Comparison of ENCODE assay signal across 24 cellular contexts in genomic region chr4:1407657-1408333, GRCh38. TPM values are rescaled to one million over a fixed set of nuclear protein-coding genes. Genes with fewer than 3 reads are reported as not detected.
DNase-seq lines count a peak whose midpoint lies in the region; ATAC-seq, FAIRE-seq and TF ChIP-seq lines count a peak whose summit lies in the region.
"Had no signal": no experiment of that assay in that cellular context is flagged by ENCODE, and none has a peak within 500 bp of the region (broad histone marks: within the 10 kb centered on the region; RNA-seq: fewer than 3 reads in every experiment).

No MANE protein-coding gene starts in this region.

- no peak for FAIRE-seq in H1 (lab: Jason Lieb, UNC)
- FAIRE-seq: colon, endometrium had no signal

- no peak overlapping the region for H4K8ac ChIP-seq in H9 (replicated peaks; ENCODE audit: insufficient read length, low read depth, low read length)
- no peak overlapping the region for H4K8ac ChIP-seq in H1 (ENCODE audit: extremely low read depth, insufficient read depth, low read length)

- H3K4me1 Mint-ChIP-seq in activated naive CD8-positive, alpha-beta T cell treated with anti-CD3 and anti-CD28 coated beads, Interleukin-2, amount 10 ng/mL, durations not matched to agents 7 days and 5 days, result peaks cover 7% of the 10 kb centered on the region
- H3K4me1 Mint-ChIP-seq in activated naive CD8-positive, alpha-beta T cell treated with anti-CD3 and anti-CD28 coated beads for 36 hours, result no peaks in the 10 kb centered on the region
- peaks cover 4 to 15% of the 10 kb centered on the region in 2 experiments; a peak in 3 of 4 replicates for H3K4me1 Mint-ChIP-seq in H9
- H3K4me1 Mint-ChIP-seq: nephron had no signal

- no CpG with 5 or more reads among the region's 53 CpGs for WGBS in H9 (ENCODE audit: extremely low coverage, insufficient read length, low lambda C conversion rate)
- WGBS in H1 (ENCODE audit: extremely low coverage in 1 of 2, insufficient coverage in 1 of 2, insufficient read length in 1 of 2, insufficient replicate concordance in 2 of 2, low coverage in 1 of 2, low lambda C conversion rate in 2 of 2, missing lambda C conversion rate in 1 of 2), 2 experiments, result 11% methylated on average over 24 of the region's 53 CpGs; no CpG with 5 or more reads in 1 of the 2 experiments

- H2BK20ac ChIP-seq in H9 (ENCODE audit: low read depth, low read length, poor library complexity, severe bottlenecking) (no peak overlapping the region), H1 (ENCODE audit: low read length) (no peak overlapping the region)

- peaks cover 3% of the 10 kb centered on the region for H3K9me3 Mint-ChIP-seq in activated naive CD8-positive, alpha-beta T cell treated with anti-CD3 and anti-CD28 coated beads, Interleukin-2, amount 10 ng/mL, durations not matched to agents 7 days and 5 days
- H3K9me3 Mint-ChIP-seq in activated naive CD8-positive, alpha-beta T cell treated with anti-CD3 and anti-CD28 coated beads for 36 hours, result no peaks in the 10 kb centered on the region
- peaks cover 0 to 2% of the 10 kb centered on the region in 2 experiments; a peak in 2 of 5 replicates for H3K9me3 Mint-ChIP-seq in H9

- H3K56ac ChIP-seq in H9 (ENCODE audit: insufficient read length, low read depth, low read length) (no peak overlapping the region), H1 (replicated peaks; ENCODE audit: insufficient read length, low read depth, low read length) (no peak overlapping the region)

- no peaks in the 10 kb centered on the region for H4K20me1 ChIP-seq in H9 (ENCODE audit: control insufficient read depth, insufficient read depth, insufficient read length)
- peaks cover 11 to 32% of the 10 kb centered on the region in 2 experiments for H4K20me1 ChIP-seq in H1 (replicated peaks in 1 of 2; ENCODE audit: control insufficient read depth in 1 of 2, insufficient read depth in 2 of 2, low read length in 2 of 2)
- peaks cover 4% of the 10 kb centered on the region for H4K20me1 ChIP-seq in osteoblast (ENCODE audit: insufficient read depth, low read length)

- no peak overlapping the region for H3K4ac ChIP-seq in H9 (ENCODE audit: low read depth, low read length)
- no peak overlapping the region for H3K4ac ChIP-seq in H1 (replicated peaks; ENCODE audit: insufficient read length, low read depth, low read length)

- no peak overlapping the region for H2AFZ ChIP-seq in H9 (ENCODE audit: low read length)
- no peak overlapping the region for H2AFZ ChIP-seq in H1 (ENCODE audit: low read length)
- no peak overlapping the region for H2AFZ ChIP-seq in osteoblast (ENCODE audit: low read length)

- no peak overlapping the region for H3K27ac Mint-ChIP-seq in activated naive CD8-positive, alpha-beta T cell treated with anti-CD3 and anti-CD28 coated beads, Interleukin-2, amount 10 ng/mL, durations not matched to agents 7 days and 5 days
- no peak overlapping the region for H3K27ac Mint-ChIP-seq in activated naive CD8-positive, alpha-beta T cell treated with anti-CD3 and anti-CD28 coated beads for 36 hours
- no peak overlapping the region for H3K27ac Mint-ChIP-seq in H9
- H3K27ac Mint-ChIP-seq: activated naive CD8-positive, alpha-beta T cell; HFFc6; nephron had no signal

- no peak for DNase-seq in activated naive CD8-positive, alpha-beta T cell treated with anti-CD3 and anti-CD28 coated beads, Interleukin-2, amount 10 ng/mL, durations not matched to agents 7 days and 5 days
- no peak for DNase-seq in activated naive CD8-positive, alpha-beta T cell treated with anti-CD3 and anti-CD28 coated beads for 36 hours
- DNase-seq in H9 (peak; percentile 22), H1 (ENCODE audit: low read depth in 1 of 2, low spot score in 2 of 2) (no peak), osteoblast (ENCODE audit: insufficient read length, low spot score, missing footprints) (peak; percentile 83), Kasumi-1 (lab: John Stamatoyannopoulos, UW) (no peak), SK-N-DZ (ENCODE audit: low spot score) (no peak)
- DNase-seq: body of pancreas; COR-L47; HFFc6; hippocampal formation; NCI-H2029 treated with DMSO at 0.1 percent for 48 hours; NCI-H446; stimulated activated CD4-positive, alpha-beta T cell treated with anti-CD3 and anti-CD28 coated beads, Interleukin-2, amount 100 ng/mL, for 48 hours had no signal

- H3K9me3 ChIP-seq in H9 (ENCODE audit: control insufficient read depth, low read depth, low read length), result no peaks in the 10 kb centered on the region
- no peaks in the 10 kb centered on the region; a peak in 1 of 4 replicates for H3K9me3 ChIP-seq in H1 (ENCODE audit: insufficient read depth in 2 of 2, low read depth in 1 of 2, low read length in 1 of 2)
- no peaks in the 10 kb centered on the region for H3K9me3 ChIP-seq in osteoblast (ENCODE audit: low read depth, low read length)
- H3K9me3 ChIP-seq: body of pancreas, prostate gland, upper lobe of left lung had no signal

- H3K27ac ChIP-seq in H9 (ENCODE audit: insufficient read length, low read depth, low read length) (no peak overlapping the region), H1 (ENCODE audit: low read depth, low read length) (no peak overlapping the region), osteoblast (ENCODE audit: low read depth, low read length) (no peak overlapping the region)
- H3K27ac ChIP-seq: body of pancreas, prostate gland, SJSA1, skin epidermis, upper lobe of left lung had no signal

- no peak for ATAC-seq in activated naive CD8-positive, alpha-beta T cell treated with anti-CD3 and anti-CD28 coated beads, Interleukin-2, amount 10 ng/mL, durations not matched to agents 7 days and 5 days (ENCODE audit: low read depth)
- ATAC-seq in GM21526 (IDR thresholded peaks at IDR 0.05; ENCODE audit: low FRiP score, unreplicated experiment), result no peak
- ATAC-seq: body of pancreas, Panc1 had no signal

- H3K14ac ChIP-seq in H9 (ENCODE audit: insufficient read depth, low read length) (no peak overlapping the region), H1 (ENCODE audit: insufficient read length) (no peak overlapping the region)

- H2BK12ac ChIP-seq in H9 (ENCODE audit: insufficient read length, low read depth, low read length) (no peak overlapping the region), H1 (ENCODE audit: low read depth, low read length) (no peak overlapping the region)

- no peak overlapping the region for H3K23ac ChIP-seq in H9 (ENCODE audit: insufficient read length, low read depth, low read length)
- no peak overlapping the region for H3K23ac ChIP-seq in H1 (ENCODE audit: insufficient read length)

- H3K23me2 ChIP-seq in H9 (ENCODE audit: insufficient read length, low read depth, low read length, poor library complexity, severe bottlenecking) (peaks cover 3% of the 10 kb centered on the region), H1 (ENCODE audit: low read depth, low read length) (peaks cover 2% of the 10 kb centered on the region; the same call in 1 of the 2 replicates)

- peaks cover 2% of the 10 kb centered on the region for H3K36me3 Mint-ChIP-seq in activated naive CD8-positive, alpha-beta T cell treated with anti-CD3 and anti-CD28 coated beads, Interleukin-2, amount 10 ng/mL, durations not matched to agents 7 days and 5 days
- no peaks in the 10 kb centered on the region for H3K36me3 Mint-ChIP-seq in activated naive CD8-positive, alpha-beta T cell treated with anti-CD3 and anti-CD28 coated beads for 36 hours
- H3K36me3 Mint-ChIP-seq in H9 (ENCODE audit: insufficient read depth in 1 of 3, low read depth in 3 of 3), result peaks cover 0 to 2% (median 0%) of the 10 kb centered on the region in 3 experiments; a peak in 3 of 7 replicates
- H3K36me3 Mint-ChIP-seq: activated naive CD8-positive, alpha-beta T cell had no signal

- no peak for TF ChIP-seq EP300 in H1 (IDR thresholded peaks at IDR 0.05; ENCODE audit: borderline replicate concordance in 1 of 2, low read depth in 2 of 2, low read length in 2 of 2)

- H2BK120ac ChIP-seq in H9 (ENCODE audit: low read depth, low read length, poor library complexity, severe bottlenecking), result no peak overlapping the region
- no peak overlapping the region for H2BK120ac ChIP-seq in H1 (replicated peaks; ENCODE audit: low read depth, low read length)

- H3K79me2 ChIP-seq in H9 (ENCODE audit: insufficient read depth, low read length) (no peaks in the 10 kb centered on the region), H1 (ENCODE audit: control insufficient read depth in 1 of 2, insufficient read depth in 2 of 2, low read length in 2 of 2) (no peaks in the 10 kb centered on the region), osteoblast (ENCODE audit: insufficient read depth, low read length) (no peaks in the 10 kb centered on the region)

- H2BK15ac ChIP-seq in H9 (ENCODE audit: low read depth, low read length) (no peak overlapping the region), H1 (ENCODE audit: low read length) (no peak overlapping the region)

- H3K36me3 ChIP-seq in H1 (ENCODE audit: control insufficient read depth in 2 of 4, insufficient read depth in 4 of 4, low read length in 3 of 4), result peaks cover 0 to 26% (median 0%) of the 10 kb centered on the region in 4 experiments; a peak in 1 of 8 replicates
- H3K36me3 ChIP-seq in osteoblast (ENCODE audit: insufficient read depth, low read length), result no peaks in the 10 kb centered on the region
- H3K36me3 ChIP-seq: prostate gland, SJSA1, upper lobe of left lung had no signal

- TF ChIP-seq POLR2A in H1 (IDR thresholded peaks at IDR 0.05; ENCODE audit: control extremely low read depth in 1 of 2, low read depth in 2 of 2, low read length in 2 of 2), result no peak

- no peak overlapping the region for H3T11ph ChIP-seq in H9 (ENCODE audit: low read length)

- CTCF ChIA-PET in H1 (lab: Charles Lee; ENCODE audit: partially characterized antibody), result interaction anchor here (1.2 to 1.5 kb wide), 3 partner anchors 103 to 222 kb away, joined by 3 to 5 read pairs (median 4); no protein-coding TSS in a partner anchor

- H3K4me3 ChIP-seq in H1 (ENCODE audit: extremely low read depth in 1 of 4, insufficient read depth in 2 of 4, low read depth in 3 of 4, low read length in 4 of 4) (peak overlapping the region; percentile 25 to 65 (median 34)), osteoblast (ENCODE audit: insufficient read depth, low read length) (no peak overlapping the region)
- H3K4me3 ChIP-seq: body of pancreas, prostate gland, SJSA1, skin epidermis, upper lobe of left lung had no signal

- H2BK5ac ChIP-seq in H9 (ENCODE audit: insufficient read length, low read length), result no peak overlapping the region
- H2BK5ac ChIP-seq in H1 (ENCODE audit: low read depth, low read length), result no peak overlapping the region

- H2AK5ac ChIP-seq in H9 (ENCODE audit: insufficient read length, low read length), result no peak overlapping the region
- no peak overlapping the region for H2AK5ac ChIP-seq in H1 (ENCODE audit: low read depth, low read length)

- no peak overlapping the region for H4K5ac ChIP-seq in H9 (ENCODE audit: insufficient read length, low read depth, low read length)
- no peak overlapping the region for H4K5ac ChIP-seq in H1 (ENCODE audit: insufficient read length, low read depth, low read length)

- peak overlapping the region; percentile 37 for H3K4me3 Mint-ChIP-seq in activated naive CD8-positive, alpha-beta T cell treated with anti-CD3 and anti-CD28 coated beads, Interleukin-2, amount 10 ng/mL, durations not matched to agents 7 days and 5 days
- H3K4me3 Mint-ChIP-seq in activated naive CD8-positive, alpha-beta T cell treated with anti-CD3 and anti-CD28 coated beads for 36 hours, result no peak overlapping the region
- peak overlapping the region in 1 of 2 experiments; percentile 69; a peak in 2 of 5 replicates for H3K4me3 Mint-ChIP-seq in H9
- H3K4me3 Mint-ChIP-seq: activated naive CD8-positive, alpha-beta T cell; HFFc6; nephron had no signal

- peaks cover 75% of the 10 kb centered on the region for H3K27me3 ChIP-seq in H9 (ENCODE audit: insufficient read depth, low read length)
- H3K27me3 ChIP-seq in H1 (replicated peaks in 1 of 4; ENCODE audit: control insufficient read depth in 3 of 4, extremely low read depth in 1 of 4, insufficient read depth in 3 of 4, low read length in 3 of 4), result peaks cover 68 to 97% (median 96%) of the 10 kb centered on the region in 4 experiments
- H3K27me3 ChIP-seq in osteoblast (ENCODE audit: insufficient read depth, low read length), result peaks cover 51% of the 10 kb centered on the region

- H3K4me1 ChIP-seq in H9 (ENCODE audit: insufficient read depth, low read length), result no peaks in the 10 kb centered on the region; the same call in 1 of the 2 replicates
- H3K4me1 ChIP-seq in H1 (replicated peaks in 1 of 4; ENCODE audit: control insufficient read depth in 3 of 4, insufficient read depth in 4 of 4, low read length in 3 of 4), result peaks cover 0 to 24% (median 5%) of the 10 kb centered on the region in 4 experiments; a peak in 5 of 7 replicates
- no peaks in the 10 kb centered on the region for H3K4me1 ChIP-seq in osteoblast (ENCODE audit: insufficient read depth, low read length)
- H3K4me1 ChIP-seq: prostate gland, SJSA1 had no signal

- TF ChIP-seq CTCF in H9 (conservative IDR thresholded peaks at IDR 0.05) (no peak), H1 (IDR thresholded peaks at IDR 0.05; ENCODE audit: control extremely low read depth in 1 of 3, insufficient read depth in 1 of 3, low read depth in 1 of 3, low read length in 3 of 3) (no peak), osteoblast (IDR thresholded peaks at IDR 0.05; ENCODE audit: extremely low read depth, low read depth, low read length) (no peak)

- H3K9ac ChIP-seq in H9 (ENCODE audit: extremely low read depth, insufficient read length, low read length) (no peak overlapping the region), H1 (replicated peaks in 1 of 4; ENCODE audit: extremely low read depth in 1 of 4, low read depth in 3 of 4, low read length in 3 of 4) (no peak overlapping the region)

- H4K91ac ChIP-seq in H9 (ENCODE audit: insufficient read length, low read depth, low read length) (no peak overlapping the region), H1 (replicated peaks; ENCODE audit: insufficient read length, low read length) (no peak overlapping the region)

- TF ChIP-seq RAD21 in H1 (IDR thresholded peaks at IDR 0.05 in 1 of 2, conservative IDR thresholded peaks at IDR 0.05 in 1 of 2; ENCODE audit: low read depth in 2 of 2, low read length in 2 of 2), result no peak

- H3K27me3 Mint-ChIP-seq in activated naive CD8-positive, alpha-beta T cell treated with anti-CD3 and anti-CD28 coated beads, Interleukin-2, amount 10 ng/mL, durations not matched to agents 7 days and 5 days, result peaks cover 31% of the 10 kb centered on the region
- peaks cover 75% of the 10 kb centered on the region for H3K27me3 Mint-ChIP-seq in activated naive CD8-positive, alpha-beta T cell treated with anti-CD3 and anti-CD28 coated beads for 36 hours
- H3K27me3 Mint-ChIP-seq in H9 (ENCODE audit: low read depth), result peaks cover 82% of the 10 kb centered on the region

- peak overlapping the region; percentile 15 for H3K4me2 ChIP-seq in H9 (ENCODE audit: insufficient read depth, insufficient read length, low read length)
- H3K4me2 ChIP-seq in H1 (ENCODE audit: insufficient read depth in 1 of 2, low read depth in 2 of 2, low read length in 2 of 2), result peak overlapping the region; percentile 56 to 65
- H3K4me2 ChIP-seq in osteoblast (ENCODE audit: insufficient read depth, low read length), result no peak overlapping the region

- H3K79me1 ChIP-seq in H9 (ENCODE audit: insufficient read depth, low read depth, low read length, poor library complexity, severe bottlenecking) (no peaks in the 10 kb centered on the region), H1 (ENCODE audit: low read depth, low read length) (no peaks in the 10 kb centered on the region)

- H3K18ac ChIP-seq in H9 (ENCODE audit: insufficient read length, low read depth, low read length), result no peak overlapping the region
- no peak overlapping the region for H3K18ac ChIP-seq in H1 (ENCODE audit: extremely low read depth, low read length)

- POLR2A ChIA-PET in activated naive CD8-positive, alpha-beta T cell treated with anti-CD3 and anti-CD28 coated beads, Interleukin-2, amount 10 ng/mL, durations not matched to agents 7 days and 5 days (lab: Charles Lee), result no interaction called here
- POLR2A ChIA-PET in H1 (lab: Charles Lee; ENCODE audit: partially characterized antibody), result interaction anchor here (1.2 kb wide), 1 partner anchor 624 kb away, joined by 3 read pairs; no protein-coding TSS in a partner anchor

RNA-seq across cellular contexts. Expression of gene NKX1-1, which starts 1.6 kb away (rescaled TPM):
- not detected for total RNA-seq in activated naive CD8-positive, alpha-beta T cell treated with anti-CD3 and anti-CD28 coated beads, Interleukin-2, amount 10 ng/mL, durations not matched to agents 7 days and 5 days
- not detected for total RNA-seq in activated naive CD8-positive, alpha-beta T cell treated with anti-CD3 and anti-CD28 coated beads for 36 hours
- total RNA-seq in H9 (2021), result not detected in 2 replicates
- total RNA-seq in H1 (2021; fragmentation: NEBNext Ultra II Directional; extraction: Animal tissue kit (Norgen Biotek cat#: 25700)), result not detected in 2 replicates
- polyA plus RNA-seq in H1 (2011; rRNA removed), result not detected in 2 replicates
- not detected for polyA plus RNA-seq in H1 (2011; cell fraction: cytosol; rRNA removed)
- not detected for polyA plus RNA-seq in H1 (2011; cell fraction: nucleus; rRNA removed)
- polyA plus RNA-seq in H1 (2012, experiment 1 of 2), result not detected in 4 replicates
- not detected for polyA plus RNA-seq in H1 (2012, experiment 2 of 2)
- not detected for polyA plus RNA-seq in H1 (2013, experiment 1 of 2)
- polyA plus RNA-seq in H1 (2013, experiment 2 of 2), result not detected
- not detected in 2 replicates for polyA minus RNA-seq in H1 (2011; rRNA and poly(A)+ RNA removed)
- not detected for polyA minus RNA-seq in H1 (2011; cell fraction: cytosol; rRNA and poly(A)+ RNA removed)
- not detected for polyA minus RNA-seq in H1 (2011; cell fraction: nucleus; rRNA and poly(A)+ RNA removed)
- not detected in 2 replicates for total RNA-seq in osteoblast
- not detected in 2 replicates for polyA plus RNA-seq in SK-N-DZ (2014; cell fraction: cytosol; rRNA removed)
- not detected in 2 replicates for polyA plus RNA-seq in SK-N-DZ (2014; cell fraction: nucleus; rRNA removed)
- total RNA-seq: body of pancreas, HFFc6, prostate gland, SJSA1, upper lobe of left lung had no signal

Comparison
In these comparisons a context has a peak if more than half of its experiments do, and no peak if none do; other contexts are left out.
1. DNase-seq: peak in H9 (single experiment) and osteoblast (single experiment); none in activated naive CD8-positive, alpha-beta T cell treated with anti-CD3 and anti-CD28 coated beads, Interleukin-2, amount 10 ng/mL, durations not matched to agents 7 days and 5 days (single experiment), activated naive CD8-positive, alpha-beta T cell treated with anti-CD3 and anti-CD28 coated beads for 36 hours (single experiment), H1 (0 of 2), Kasumi-1 (0 of 2) and SK-N-DZ (single experiment).